Comparison of ENCODE assay signal across 8 cellular contexts in genomic region chr12:88578274-88578673, GRCh38. TPM values are rescaled to one million over a fixed set of nuclear protein-coding genes. Genes with fewer than 3 reads are reported as not detected.
DNase-seq lines count a peak whose midpoint lies in the region; ATAC-seq and TF ChIP-seq lines count a peak whose summit lies in the region.

No MANE protein-coding gene starts in this region.

- H3K27me3 ChIP-seq in H7 (ENCODE audit: control insufficient read depth, insufficient read depth, low read length) (no peaks in the 10 kb centered on the region; the same call in none of the 2 replicates), ascending aorta (no peaks in the 10 kb centered on the region), skeletal muscle tissue (ENCODE audit: control insufficient read depth in 3 of 3, insufficient read depth in 3 of 3, low read length in 3 of 3) (no peaks in the 10 kb centered on the region)

- H3K9ac ChIP-seq in skeletal muscle tissue (ENCODE audit: low read depth in 1 of 3, low read length in 3 of 3), result no peak overlapping the region

- ATAC-seq in stimulated activated naive B cell treated with anti-CD40 and anti-IgM and Interleukin-4, amounts not matched to agents 10 μg/mL and 1 μg/mL and 100 μg/mL, for 72 hours (replicated peaks), result no peak

- peak overlapping the region; percentile 72 for H3K4me3 ChIP-seq in H7 (ENCODE audit: insufficient read depth, low read depth, low read length)
- H3K4me3 ChIP-seq in ascending aorta, result peak overlapping the region; percentile 57 to 75
- peak overlapping the region; percentile 6 to 86 (median 23) for H3K4me3 ChIP-seq in skeletal muscle tissue (ENCODE audit: low read length in 3 of 3)

- no peak overlapping the region for H3K27ac ChIP-seq in ascending aorta
- no peak overlapping the region for H3K27ac ChIP-seq in skeletal muscle tissue (ENCODE audit: low read depth, low read length)

- H3K9me3 Mint-ChIP-seq in activated T-helper 2 cell treated with anti-CD3 and anti-CD28 coated beads, Interferon-gamma antibody, Interleukin-2, Interleukin-4, amounts not matched to agents 10 μg/mL and 5 μg/mL and 100 μg/mL, durations not matched to agents 14 hours and 24 hours and 36 hours, result no peaks in the 10 kb centered on the region
- no peaks in the 10 kb centered on the region for H3K9me3 Mint-ChIP-seq in stimulated activated naive B cell treated with anti-CD40 and anti-IgM and Interleukin-4, amounts not matched to agents 10 μg/mL and 1 μg/mL and 100 μg/mL, for 72 hours

- peaks cover 7% of the 10 kb centered on the region for H3K4me1 Mint-ChIP-seq in activated T-helper 2 cell treated with anti-CD3 and anti-CD28 coated beads, Interferon-gamma antibody, Interleukin-2, Interleukin-4, amounts not matched to agents 10 μg/mL and 5 μg/mL and 100 μg/mL, durations not matched to agents 14 hours and 24 hours and 36 hours (ENCODE audit: low read depth)
- peaks cover 8 to 14% of the 10 kb centered on the region in 2 donors for H3K4me1 Mint-ChIP-seq in stimulated activated naive B cell treated with anti-CD40 and anti-IgM and Interleukin-4, amounts not matched to agents 10 μg/mL and 1 μg/mL and 100 μg/mL, for 72 hours

- no peak for DNase-seq in H7
- DNase-seq in ascending aorta (ENCODE audit: low spot score in 2 of 2), result no peak
- DNase-seq in iris pigment epithelial cell (ENCODE audit: low read depth), result peak; percentile 29
- DNase-seq in activated T-helper 2 cell treated with anti-CD3 and anti-CD28 coated beads, Interferon-gamma antibody, Interleukin-2, Interleukin-4, amounts not matched to agents 10 μg/mL and 5 μg/mL and 100 μg/mL, durations not matched to agents 14 hours and 24 hours and 36 hours (ENCODE audit: low spot score), result no peak
- DNase-seq in T1000 (lab: John Stamatoyannopoulos, UW), result no peak
- DNase-seq in stimulated activated naive B cell treated with anti-CD40 and anti-IgM and Interleukin-4, amounts not matched to agents 10 μg/mL and 1 μg/mL and 100 μg/mL, for 72 hours, result no peak
- no peak for DNase-seq in pons (ENCODE audit: low spot score)

- H3K36me3 ChIP-seq in H7 (replicated peaks; ENCODE audit: control insufficient read depth, insufficient read depth, low read length), result no peaks in the 10 kb centered on the region
- no peaks in the 10 kb centered on the region for H3K36me3 ChIP-seq in ascending aorta
- H3K36me3 ChIP-seq in skeletal muscle tissue (ENCODE audit: control insufficient read depth in 3 of 3, insufficient read depth in 3 of 3, low read length in 3 of 3), result no peaks in the 10 kb centered on the region

- H3K4me3 Mint-ChIP-seq in activated T-helper 2 cell treated with anti-CD3 and anti-CD28 coated beads, Interferon-gamma antibody, Interleukin-2, Interleukin-4, amounts not matched to agents 10 μg/mL and 5 μg/mL and 100 μg/mL, durations not matched to agents 14 hours and 24 hours and 36 hours (ENCODE audit: low read depth), result no peak overlapping the region
- H3K4me3 Mint-ChIP-seq in stimulated activated naive B cell treated with anti-CD40 and anti-IgM and Interleukin-4, amounts not matched to agents 10 μg/mL and 1 μg/mL and 100 μg/mL, for 72 hours, result no peak overlapping the region

- intact Hi-C loops in ascending aorta (cut with DNase I), result no loop called here
- intact Hi-C loops in activated T-helper 2 cell treated with anti-CD3 and anti-CD28 coated beads, Interferon-gamma antibody, Interleukin-2, Interleukin-4, amounts not matched to agents 10 μg/mL and 5 μg/mL and 100 μg/mL, durations not matched to agents 14 hours and 24 hours and 36 hours (cut with micrococcal nuclease), result loop anchor here (5.0 to 10.0 kb wide), 2 partner anchors 281 to 423 kb away; no protein-coding TSS in a partner anchor

- no peak for TF ChIP-seq CTCF in ascending aorta (IDR thresholded peaks at IDR 0.05)

- H3K27me3 Mint-ChIP-seq in activated T-helper 2 cell treated with anti-CD3 and anti-CD28 coated beads, Interferon-gamma antibody, Interleukin-2, Interleukin-4, amounts not matched to agents 10 μg/mL and 5 μg/mL and 100 μg/mL, durations not matched to agents 14 hours and 24 hours and 36 hours (ENCODE audit: low read depth), result peaks cover 56% of the 10 kb centered on the region
- peaks cover 23 to 35% of the 10 kb centered on the region in 2 donors for H3K27me3 Mint-ChIP-seq in stimulated activated naive B cell treated with anti-CD40 and anti-IgM and Interleukin-4, amounts not matched to agents 10 μg/mL and 1 μg/mL and 100 μg/mL, for 72 hours

- no peaks in the 10 kb centered on the region for H3K36me3 Mint-ChIP-seq in activated T-helper 2 cell treated with anti-CD3 and anti-CD28 coated beads, Interferon-gamma antibody, Interleukin-2, Interleukin-4, amounts not matched to agents 10 μg/mL and 5 μg/mL and 100 μg/mL, durations not matched to agents 14 hours and 24 hours and 36 hours (ENCODE audit: low read depth)
- no peaks in the 10 kb centered on the region for H3K36me3 Mint-ChIP-seq in stimulated activated naive B cell treated with anti-CD40 and anti-IgM and Interleukin-4, amounts not matched to agents 10 μg/mL and 1 μg/mL and 100 μg/mL, for 72 hours

- H3K4me1 ChIP-seq in ascending aorta, result peaks cover 0 to 10% of the 10 kb centered on the region in 2 donors
- H3K4me1 ChIP-seq in skeletal muscle tissue (ENCODE audit: control insufficient read depth in 3 of 3, insufficient read depth in 3 of 3, low read length in 3 of 3), result peaks cover 7 to 22% (median 11%) of the 10 kb centered on the region in 3 donors

- H3K9me3 ChIP-seq in ascending aorta, result no peaks in the 10 kb centered on the region
- H3K9me3 ChIP-seq in skeletal muscle tissue (ENCODE audit: control insufficient read depth in 3 of 3, low read length in 3 of 3), result no peaks in the 10 kb centered on the region

- no peak overlapping the region for H3K27ac Mint-ChIP-seq in activated T-helper 2 cell treated with anti-CD3 and anti-CD28 coated beads, Interferon-gamma antibody, Interleukin-2, Interleukin-4, amounts not matched to agents 10 μg/mL and 5 μg/mL and 100 μg/mL, durations not matched to agents 14 hours and 24 hours and 36 hours
- no peak overlapping the region for H3K27ac Mint-ChIP-seq in stimulated activated naive B cell treated with anti-CD40 and anti-IgM and Interleukin-4, amounts not matched to agents 10 μg/mL and 1 μg/mL and 100 μg/mL, for 72 hours

RNA-seq across cellular contexts. Expression of gene KITLG, which starts 2.0 kb away (rescaled TPM):
- total RNA-seq in H7 (2014; rRNA removed; shearing (Covaris generic)), result 5.8 and 7.2 TPM in 2 replicates
- total RNA-seq in ascending aorta (13.2 TPM), skeletal muscle tissue (14.6 TPM)
- 0.39 and 0.51 TPM in 2 replicates for total RNA-seq in activated T-helper 2 cell treated with anti-CD3 and anti-CD28 coated beads, Interferon-gamma antibody, Interleukin-2, Interleukin-4, amounts not matched to agents 10 μg/mL and 5 μg/mL and 100 μg/mL, durations not matched to agents 14 hours and 24 hours and 36 hours
